ENCODE assay signal across 20 cellular contexts in genomic region chr19:10091370-10091687, GRCh38. TPM values are rescaled to one million over a fixed set of nuclear protein-coding genes. Genes with fewer than 3 reads are reported as not detected.
"Had no signal": no experiment of that assay in that cellular context is flagged by ENCODE, and none has a peak within 500 bp of the region (broad histone marks: within the 10 kb centered on the region; RNA-seq: fewer than 3 reads in every experiment).

No MANE protein-coding gene starts in this region.

- H3K4me3 Mint-ChIP-seq: brain, neural progenitor cell, type B pancreatic cell had no signal

- H3K27me3 ChIP-seq: dorsolateral prefrontal cortex, left lung, right atrium auricular region, testis had no signal

- H3K9ac ChIP-seq: neural progenitor cell had no signal

- H3K9me3 ChIP-seq: left lung, prostate gland, right atrium auricular region, testis had no signal

- ATAC-seq: left lung had no signal

- H3K27ac ChIP-seq: dorsolateral prefrontal cortex, left lung, neural progenitor cell, prostate gland, right atrium auricular region, testis had no signal

- H3K27ac Mint-ChIP-seq: brain, neural progenitor cell, type B pancreatic cell had no signal

- H3K36me3 Mint-ChIP-seq: neural progenitor cell had no signal

- DNase-seq: activated CD4-positive, alpha-beta T cell treated with anti-CD3 and anti-CD28 coated beads for 48 hours; activated CD4-positive, CD25-positive, alpha-beta regulatory T cell; activated CD8-positive, alpha-beta memory T cell treated with anti-CD3 and anti-CD28 coated beads for 24 hours; activated gamma-delta T cell treated with Interleukin-2 at 50 U/mL for 16 hours; anterior cingulate cortex; caudate nucleus; dorsolateral prefrontal cortex; foreskin melanocyte; mammary epithelial cell; stimulated activated CD4-positive, alpha-beta T cell treated with anti-CD3 and anti-CD28 coated beads, Interleukin-15, amount 100 ng/mL, for 24 hours; stimulated activated CD4-positive, alpha-beta T cell treated with anti-CD3 and anti-CD28 coated beads, Interleukin-2, amount 100 ng/mL, for 48 hours; T-helper 1 cell; T-helper 9 cell; testis had no signal

- H3K4me3 ChIP-seq: dorsolateral prefrontal cortex, left lung, neural progenitor cell, prostate gland, right atrium auricular region, testis had no signal

- H3K9me3 Mint-ChIP-seq: type B pancreatic cell had no signal

- H3K4me1 Mint-ChIP-seq: neural progenitor cell had no signal

- H3K36me3 ChIP-seq: neural progenitor cell, prostate gland had no signal

- H3K4me1 ChIP-seq: prostate gland had no signal

RNA-seq across cellular contexts. Expression of gene ANGPTL6, which starts 11.1 kb away (rescaled TPM):
- total RNA-seq: mammary epithelial cell had no signal
